In the genomic region with DNA sequence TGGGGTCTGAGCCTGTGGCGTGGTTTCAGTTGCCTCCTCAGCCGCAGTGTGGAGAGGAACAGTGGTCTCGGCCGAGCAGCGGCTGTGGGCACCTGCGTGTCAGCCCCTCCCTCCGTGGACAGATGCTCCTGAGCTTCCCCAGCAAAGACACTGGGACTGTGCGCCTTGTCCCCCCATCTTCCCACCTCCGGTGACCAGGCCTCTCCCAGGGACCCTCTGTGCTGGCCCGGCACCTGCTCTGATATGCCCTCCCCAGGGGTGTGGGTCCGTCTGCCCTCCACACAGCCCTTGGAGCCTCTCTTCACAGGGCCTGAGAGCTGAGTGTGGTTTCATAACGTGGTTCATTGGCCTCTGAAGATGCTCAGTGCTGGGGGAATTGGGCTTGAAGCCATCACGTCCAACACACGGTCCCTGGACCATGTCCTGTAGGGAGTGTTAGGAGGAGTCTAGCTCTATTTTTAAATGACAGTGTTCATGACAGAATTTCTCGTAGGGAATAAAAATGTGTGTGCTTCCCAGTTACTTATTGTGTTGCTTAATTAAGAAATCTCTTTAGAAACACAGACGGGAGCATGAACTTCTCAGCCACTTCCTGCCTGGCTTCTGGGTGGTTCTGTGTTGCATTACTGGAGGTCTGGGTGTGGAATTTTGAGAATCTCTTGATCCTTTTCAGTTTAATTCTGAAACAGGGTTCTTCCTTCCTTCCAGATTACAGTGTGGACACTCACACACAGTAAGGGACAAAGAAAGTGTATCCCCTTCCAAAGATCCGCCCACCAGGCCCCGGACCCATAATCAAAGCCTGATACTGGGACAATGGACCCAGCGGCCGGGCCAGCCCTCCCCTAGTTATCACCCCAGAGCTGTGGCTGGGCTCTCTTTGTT, we compare ENCODE assay signal across 8 cellular contexts.
DNase-seq lines count a peak whose midpoint lies in the region; ATAC-seq and TF ChIP-seq lines count a peak whose summit lies in the region.

No MANE protein-coding gene starts in this region.

- peaks cover 12 to 32% of the 10 kb centered on the region in 2 donors for H3K4me1 ChIP-seq in thoracic aorta (ENCODE audit: control insufficient read depth in 1 of 2, low read depth in 2 of 2)

- no peaks in the 10 kb centered on the region for H3K9me3 ChIP-seq in thoracic aorta

- H3K27me3 ChIP-seq in thoracic aorta (replicated peaks; ENCODE audit: insufficient read depth): no peaks in the 10 kb centered on the region

- peak overlapping the region; percentile 84 to 97 for H3K27ac ChIP-seq in thoracic aorta

- H3K27me3 Mint-ChIP-seq in activated naive CD8-positive, alpha-beta T cell treated with anti-CD3 and anti-CD28 coated beads, Interleukin-2, amount 50 U/mL, for 24 hours: no peaks in the 10 kb centered on the region
- peaks cover 43% of the 10 kb centered on the region for H3K27me3 Mint-ChIP-seq in nephron progenitor cell (ENCODE audit: low read depth, poor library complexity)

- peak overlapping the region; percentile 77 for H3K4me3 ChIP-seq in thoracic aorta

- H3K36me3 Mint-ChIP-seq in activated naive CD8-positive, alpha-beta T cell treated with anti-CD3 and anti-CD28 coated beads, Interleukin-2, amount 50 U/mL, for 24 hours (ENCODE audit: low read depth): peaks cover 34% of the 10 kb centered on the region
- peaks cover 11% of the 10 kb centered on the region for H3K36me3 Mint-ChIP-seq in nephron progenitor cell (ENCODE audit: low read depth)

- peak overlapping the region; percentile 89 for H3K27ac Mint-ChIP-seq in activated naive CD8-positive, alpha-beta T cell treated with anti-CD3 and anti-CD28 coated beads, Interleukin-2, amount 50 U/mL, for 24 hours
- H3K27ac Mint-ChIP-seq in nephron progenitor cell: no peak overlapping the region

- H3K36me3 ChIP-seq in thoracic aorta: no peaks in the 10 kb centered on the region

- DNase-seq in activated CD4-positive, CD25-positive, alpha-beta regulatory T cell treated with anti-CD3 and anti-CD28 coated beads, Interleukin-2, amount 50 U/mL, for 72 hours: peak; percentile 24
- DNase-seq in activated CD4-positive, CD25-positive, alpha-beta regulatory T cell (lab: John Stamatoyannopoulos, UW): no peak
- DNase-seq in activated naive CD8-positive, alpha-beta T cell treated with anti-CD3 and anti-CD28 coated beads, Interleukin-2, amount 50 U/mL, for 24 hours: no peak
- no peak for DNase-seq in left lobe of liver (ENCODE audit: low spot score)
- DNase-seq in thoracic aorta (ENCODE audit: low spot score): no peak
- DNase-seq in NCI-H146 treated with DMSO at 0.1 percent for 48 hours (lab: John Stamatoyannopoulos, UW; ENCODE audit: unreplicated experiment): no peak
- no peak for DNase-seq in activated CD4-positive, alpha-beta T cell treated with anti-CD3 and anti-CD28 coated beads, Interleukin-2, amount 50 U/mL, for 4 hours
- no peak for DNase-seq in nephron progenitor cell

- ATAC-seq in activated naive CD8-positive, alpha-beta T cell treated with anti-CD3 and anti-CD28 coated beads, Interleukin-2, amount 50 U/mL, for 24 hours: no peak
- ATAC-seq in left lobe of liver: peak; percentile 7
- ATAC-seq in thoracic aorta (ENCODE audit: insufficient number of reproducible peaks, low FRiP score, low read depth): peak; percentile 34

- H3K4me3 Mint-ChIP-seq in activated naive CD8-positive, alpha-beta T cell treated with anti-CD3 and anti-CD28 coated beads, Interleukin-2, amount 50 U/mL, for 24 hours: peak overlapping the region; percentile 56
- H3K4me3 Mint-ChIP-seq in nephron progenitor cell: no peak overlapping the region

- no peaks in the 10 kb centered on the region for H3K9me3 Mint-ChIP-seq in activated naive CD8-positive, alpha-beta T cell treated with anti-CD3 and anti-CD28 coated beads, Interleukin-2, amount 50 U/mL, for 24 hours
- H3K9me3 Mint-ChIP-seq in nephron progenitor cell: peaks cover 7% of the 10 kb centered on the region

- TF ChIP-seq CTCF in thoracic aorta (IDR thresholded peaks at IDR 0.05) (no peak), nephron progenitor cell (IDR thresholded peaks at IDR 0.05) (no peak)

- H3K4me1 Mint-ChIP-seq in activated naive CD8-positive, alpha-beta T cell treated with anti-CD3 and anti-CD28 coated beads, Interleukin-2, amount 50 U/mL, for 24 hours: peaks cover 69% of the 10 kb centered on the region
- H3K4me1 Mint-ChIP-seq in nephron progenitor cell: peaks cover 46% of the 10 kb centered on the region
